16 cellular contexts compared by ENCODE assay signal in the genomic region with DNA sequence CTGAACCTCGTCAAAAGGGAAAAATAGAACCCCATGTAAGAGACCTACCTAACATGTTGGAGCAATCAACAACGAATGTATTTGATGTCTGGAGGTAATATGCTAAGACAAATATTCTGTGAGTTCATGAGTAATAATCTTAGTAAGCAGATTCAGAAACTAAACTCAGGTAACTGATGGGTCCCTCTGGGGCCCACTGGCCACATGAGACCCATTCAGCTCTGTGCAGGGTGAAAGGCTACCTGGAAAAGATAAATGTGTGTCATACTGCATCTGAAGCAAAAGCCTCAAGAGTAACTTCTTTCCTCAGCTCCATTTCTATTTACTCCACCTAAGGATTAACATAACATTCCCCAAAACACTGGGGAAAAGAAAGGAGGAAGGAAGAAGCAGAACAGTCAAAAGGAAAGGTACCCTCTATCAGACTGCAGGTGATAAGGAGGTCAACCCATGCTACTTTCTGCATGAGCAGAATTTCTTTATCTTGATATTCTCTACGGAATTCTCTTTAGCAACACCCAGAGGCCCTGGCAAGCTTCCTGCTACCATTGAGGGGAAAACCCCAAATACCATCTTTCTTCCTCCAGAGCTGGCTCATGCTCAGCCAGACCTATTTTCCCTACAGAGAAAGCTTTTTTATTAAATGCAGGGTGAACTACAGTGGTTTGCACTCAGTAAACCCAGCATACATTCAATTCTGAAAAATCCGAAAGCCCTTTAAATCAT. TPM values are rescaled to one million over a fixed set of nuclear protein-coding genes. Genes with fewer than 3 reads are reported as not detected.
DNase-seq lines count a peak whose midpoint lies in the region; ATAC-seq and TF ChIP-seq lines count a peak whose summit lies in the region.
"Had no signal": no experiment of that assay in that cellular context is flagged by ENCODE, and none has a peak within 500 bp of the region (broad histone marks: within the 10 kb centered on the region; RNA-seq: fewer than 3 reads in every experiment).

No MANE protein-coding gene starts in this region.

- peaks cover 27% of the 10 kb centered on the region for H3K4me1 ChIP-seq in foreskin keratinocyte
- H3K4me1 ChIP-seq: body of pancreas, tibial artery had no signal

- ATAC-seq in GM21786 (IDR thresholded peaks at IDR 0.05; ENCODE audit: unreplicated experiment) = peak; percentile 43
- ATAC-seq in foreskin keratinocyte = peak; percentile 58
- ATAC-seq: body of pancreas; natural killer cell treated with Interleukin-12 subunit alpha and Interleukin-12 subunit beta and Interleukin-15 and Interleukin-18, amount 100 ng/mL, for 72 hours had no signal

- H3K27me3 ChIP-seq in foreskin keratinocyte = no peaks in the 10 kb centered on the region
- H3K27me3 ChIP-seq: body of pancreas, tibial artery had no signal

- peak; percentile 69 for DNase-seq in A172 (ENCODE audit: low spot score)
- DNase-seq in amniotic epithelial cell (ENCODE audit: low read depth) = peak; percentile 69
- DNase-seq in foreskin keratinocyte = peak; percentile 18 to 54
- DNase-seq in HUDEP-2 (lab: John Stamatoyannopoulos, UW; ENCODE audit: unreplicated experiment in 76 of 76) = no peak
- DNase-seq in hepatic stellate cell (ENCODE audit: low spot score) = no peak
- DNase-seq in NCI-H1048 (lab: John Stamatoyannopoulos, UW) = no peak
- DNase-seq in stimulated activated CD4-positive, alpha-beta T cell treated with anti-CD3 and anti-CD28 coated beads, Interleukin-4, amount 100 ng/mL, for 4 hours = no peak
- DNase-seq: activated T-cell treated with anti-CD3 and anti-CD28 coated beads, Interleukin-2, amount 50 U/mL, for 1 hour; islet precursor cell; NCI-H1417 treated with DMSO at 0.1 percent for 48 hours; NCI-H748 treated with DMSO at 0.1 percent for 48 hours; tibial artery had no signal

- no peak for TF ChIP-seq CTCF in foreskin keratinocyte (conservative IDR thresholded peaks at IDR 0.05)

- H3K27ac ChIP-seq in foreskin keratinocyte = no peak overlapping the region
- H3K27ac ChIP-seq: body of pancreas, tibial artery, VCaP had no signal

RNA-seq across cellular contexts. Expression of gene ABCA6, which starts 37.7 kb away (rescaled TPM):
- total RNA-seq in A172 (2014; rRNA removed; shearing (Covaris generic)) = 0.34 TPM in 1 of 2 replicates, not detected in the other
- 0.07 TPM in 1 of 2 replicates, not detected in the other for total RNA-seq in foreskin keratinocyte
- not detected in 2 replicates for polyA plus RNA-seq in foreskin keratinocyte

RNA-seq across cellular contexts. Expression of gene ABCA10, which starts 49.2 kb away (rescaled TPM):
- total RNA-seq in A172 (2014; rRNA removed; shearing (Covaris generic)) = 0.19 and 1.00 TPM in 2 replicates
- 0.11 and 0.41 TPM in 2 replicates for total RNA-seq in foreskin keratinocyte
- 0.04 and 0.12 TPM in 2 replicates for polyA plus RNA-seq in foreskin keratinocyte

Comparison
In these comparisons a context has a peak if more than half of its experiments do, and no peak if none do; other contexts are left out.
1. DNase-seq: peak in A172 (single experiment), amniotic epithelial cell (single experiment) and foreskin keratinocyte (2 of 2); none in HUDEP-2 (0 of 76), hepatic stellate cell (single experiment), NCI-H1048 (single experiment) and stimulated activated CD4-positive, alpha-beta T cell treated with anti-CD3 and anti-CD28 coated beads, Interleukin-4, amount 100 ng/mL, for 4 hours (0 of 2).